Comparison of ENCODE assay signal across 1 cellular context in the genomic region with DNA sequence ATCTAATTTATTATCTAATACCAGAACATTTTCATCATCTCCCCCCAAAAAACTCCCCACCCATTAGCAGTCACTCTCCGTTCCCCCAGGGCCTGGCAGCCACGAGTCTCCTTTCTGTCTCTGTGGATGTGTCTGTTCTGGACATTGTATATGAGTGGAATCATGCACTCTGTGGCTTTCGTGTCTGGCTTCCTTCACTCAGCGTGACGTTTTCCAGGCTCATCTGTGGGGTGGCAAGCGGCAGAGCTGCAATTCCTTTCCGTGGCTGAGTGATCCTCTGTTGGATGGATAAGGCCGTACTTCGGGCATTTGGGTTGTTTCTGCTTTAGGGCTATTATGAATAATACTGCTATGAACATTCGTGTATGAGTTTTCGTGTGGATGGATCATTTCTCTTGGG.
TF ChIP-seq lines count a peak whose summit lies in the region.

No MANE protein-coding gene starts in this region.

TF ChIP-seq in GM23338, 12 proteins besides CTCF, POLR2A, EP300 and RAD21 (continued from another document):
- TF ChIP-seq, protein P1, sequence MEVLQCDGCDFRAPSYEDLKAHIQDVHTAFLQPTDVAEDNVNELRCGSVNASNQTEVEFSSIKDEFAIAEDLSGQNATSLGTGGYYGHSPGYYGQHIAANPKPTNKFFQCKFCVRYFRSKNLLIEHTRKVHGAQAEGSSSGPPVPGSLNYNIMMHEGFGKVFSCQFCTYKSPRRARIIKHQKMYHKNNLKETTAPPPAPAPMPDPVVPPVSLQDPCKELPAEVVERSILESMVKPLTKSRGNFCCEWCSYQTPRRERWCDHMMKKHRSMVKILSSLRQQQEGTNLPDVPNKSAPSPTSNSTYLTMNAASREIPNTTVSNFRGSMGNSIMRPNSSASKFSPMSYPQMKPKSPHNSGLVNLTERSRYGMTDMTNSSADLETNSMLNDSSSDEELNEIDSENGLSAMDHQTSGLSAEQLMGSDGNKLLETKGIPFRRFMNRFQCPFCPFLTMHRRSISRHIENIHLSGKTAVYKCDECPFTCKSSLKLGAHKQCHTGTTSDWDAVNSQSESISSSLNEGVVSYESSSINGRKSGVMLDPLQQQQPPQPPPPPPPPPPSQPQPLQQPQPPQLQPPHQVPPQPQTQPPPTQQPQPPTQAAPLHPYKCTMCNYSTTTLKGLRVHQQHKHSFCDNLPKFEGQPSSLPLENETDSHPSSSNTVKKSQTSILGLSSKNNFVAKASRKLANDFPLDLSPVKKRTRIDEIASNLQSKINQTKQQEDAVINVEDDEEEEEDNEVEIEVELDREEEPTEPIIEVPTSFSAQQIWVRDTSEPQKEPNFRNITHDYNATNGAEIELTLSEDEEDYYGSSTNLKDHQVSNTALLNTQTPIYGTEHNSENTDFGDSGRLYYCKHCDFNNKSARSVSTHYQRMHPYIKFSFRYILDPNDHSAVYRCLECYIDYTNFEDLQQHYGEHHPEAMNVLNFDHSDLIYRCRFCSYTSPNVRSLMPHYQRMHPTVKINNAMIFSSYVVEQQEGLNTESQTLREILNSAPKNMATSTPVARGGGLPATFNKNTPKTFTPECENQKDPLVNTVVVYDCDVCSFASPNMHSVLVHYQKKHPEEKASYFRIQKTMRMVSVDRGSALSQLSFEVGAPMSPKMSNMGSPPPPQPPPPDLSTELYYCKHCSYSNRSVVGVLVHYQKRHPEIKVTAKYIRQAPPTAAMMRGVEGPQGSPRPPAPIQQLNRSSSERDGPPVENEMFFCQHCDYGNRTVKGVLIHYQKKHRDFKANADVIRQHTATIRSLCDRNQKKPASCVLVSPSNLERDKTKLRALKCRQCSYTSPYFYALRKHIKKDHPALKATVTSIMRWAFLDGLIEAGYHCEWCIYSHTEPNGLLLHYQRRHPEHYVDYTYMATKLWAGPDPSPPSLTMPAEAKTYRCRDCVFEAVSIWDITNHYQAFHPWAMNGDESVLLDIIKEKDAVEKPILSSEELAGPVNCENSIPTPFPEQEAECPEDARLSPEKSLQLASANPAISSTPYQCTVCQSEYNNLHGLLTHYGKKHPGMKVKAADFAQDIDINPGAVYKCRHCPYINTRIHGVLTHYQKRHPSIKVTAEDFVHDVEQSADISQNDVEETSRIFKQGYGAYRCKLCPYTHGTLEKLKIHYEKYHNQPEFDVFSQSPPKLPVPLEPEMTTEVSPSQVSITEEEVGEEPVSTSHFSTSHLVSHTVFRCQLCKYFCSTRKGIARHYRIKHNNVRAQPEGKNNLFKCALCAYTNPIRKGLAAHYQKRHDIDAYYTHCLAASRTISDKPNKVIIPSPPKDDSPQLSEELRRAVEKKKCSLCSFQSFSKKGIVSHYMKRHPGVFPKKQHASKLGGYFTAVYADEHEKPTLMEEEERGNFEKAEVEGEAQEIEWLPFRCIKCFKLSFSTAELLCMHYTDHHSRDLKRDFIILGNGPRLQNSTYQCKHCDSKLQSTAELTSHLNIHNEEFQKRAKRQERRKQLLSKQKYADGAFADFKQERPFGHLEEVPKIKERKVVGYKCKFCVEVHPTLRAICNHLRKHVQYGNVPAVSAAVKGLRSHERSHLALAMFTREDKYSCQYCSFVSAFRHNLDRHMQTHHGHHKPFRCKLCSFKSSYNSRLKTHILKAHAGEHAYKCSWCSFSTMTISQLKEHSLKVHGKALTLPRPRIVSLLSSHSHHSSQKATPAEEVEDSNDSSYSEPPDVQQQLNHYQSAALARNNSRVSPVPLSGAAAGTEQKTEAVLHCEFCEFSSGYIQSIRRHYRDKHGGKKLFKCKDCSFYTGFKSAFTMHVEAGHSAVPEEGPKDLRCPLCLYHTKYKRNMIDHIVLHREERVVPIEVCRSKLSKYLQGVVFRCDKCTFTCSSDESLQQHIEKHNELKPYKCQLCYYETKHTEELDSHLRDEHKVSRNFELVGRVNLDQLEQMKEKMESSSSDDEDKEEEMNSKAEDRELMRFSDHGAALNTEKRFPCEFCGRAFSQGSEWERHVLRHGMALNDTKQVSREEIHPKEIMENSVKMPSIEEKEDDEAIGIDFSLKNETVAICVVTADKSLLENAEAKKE (CRISPR knock-in tag; IDR thresholded peaks at IDR 0.05), result no peak
- TF ChIP-seq EZH2 (IDR thresholded peaks at IDR 0.05; ENCODE audit: low read depth, unreplicated experiment) (no peak), STAT1 (IDR thresholded peaks at IDR 0.05; ENCODE audit: unreplicated experiment) (no peak), POLR2AphosphoS5 (IDR thresholded peaks at IDR 0.05; ENCODE audit: low read depth) (no peak), JUNB (IDR thresholded peaks at IDR 0.05; ENCODE audit: unreplicated experiment) (no peak)
- TF ChIP-seq, protein P2, sequence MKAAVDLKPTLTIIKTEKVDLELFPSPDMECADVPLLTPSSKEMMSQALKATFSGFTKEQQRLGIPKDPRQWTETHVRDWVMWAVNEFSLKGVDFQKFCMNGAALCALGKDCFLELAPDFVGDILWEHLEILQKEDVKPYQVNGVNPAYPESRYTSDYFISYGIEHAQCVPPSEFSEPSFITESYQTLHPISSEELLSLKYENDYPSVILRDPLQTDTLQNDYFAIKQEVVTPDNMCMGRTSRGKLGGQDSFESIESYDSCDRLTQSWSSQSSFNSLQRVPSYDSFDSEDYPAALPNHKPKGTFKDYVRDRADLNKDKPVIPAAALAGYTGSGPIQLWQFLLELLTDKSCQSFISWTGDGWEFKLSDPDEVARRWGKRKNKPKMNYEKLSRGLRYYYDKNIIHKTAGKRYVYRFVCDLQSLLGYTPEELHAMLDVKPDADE (IDR thresholded peaks at IDR 0.05), result no peak
